1 cellular context compared by ENCODE assay signal in genomic region chr1:27882543-27882903, GRCh38.
A peak's percentile ranks its signal among the peaks of the same experiment; 100 is the strongest.
TF ChIP-seq lines count a peak whose summit lies in the region.

No MANE protein-coding gene starts in this region.

TF ChIP-seq in GM12878, 131 proteins besides CTCF, POLR2A, EP300 and RAD21:
- peak; percentile 67 for TF ChIP-seq PKNOX1 (IDR thresholded peaks at IDR 0.05)
- peak; percentile 17; the same call in 1 of the 2 replicates for TF ChIP-seq POLR2AphosphoS5 (IDR thresholded peaks at IDR 0.05; ENCODE audit: low read length)
- peak; percentile 17; the same call in 1 of the 2 replicates for TF ChIP-seq IKZF1 (conservative IDR thresholded peaks at IDR 0.05)
- no peak for TF ChIP-seq BCL3 (IDR thresholded peaks at IDR 0.05; ENCODE audit: borderline replicate concordance, insufficient read depth, low read depth, low read length, poor library complexity, severe bottlenecking)
- TF ChIP-seq SMARCA5 (IDR thresholded peaks at IDR 0.05): 0 out of 2 replicates have a peak, but pooled peaks have one; percentile 21
TF ChIP-seq in GM12878: peak in this region for 4.
